ENCODE assay signal across 9 cellular contexts in the genomic region with DNA sequence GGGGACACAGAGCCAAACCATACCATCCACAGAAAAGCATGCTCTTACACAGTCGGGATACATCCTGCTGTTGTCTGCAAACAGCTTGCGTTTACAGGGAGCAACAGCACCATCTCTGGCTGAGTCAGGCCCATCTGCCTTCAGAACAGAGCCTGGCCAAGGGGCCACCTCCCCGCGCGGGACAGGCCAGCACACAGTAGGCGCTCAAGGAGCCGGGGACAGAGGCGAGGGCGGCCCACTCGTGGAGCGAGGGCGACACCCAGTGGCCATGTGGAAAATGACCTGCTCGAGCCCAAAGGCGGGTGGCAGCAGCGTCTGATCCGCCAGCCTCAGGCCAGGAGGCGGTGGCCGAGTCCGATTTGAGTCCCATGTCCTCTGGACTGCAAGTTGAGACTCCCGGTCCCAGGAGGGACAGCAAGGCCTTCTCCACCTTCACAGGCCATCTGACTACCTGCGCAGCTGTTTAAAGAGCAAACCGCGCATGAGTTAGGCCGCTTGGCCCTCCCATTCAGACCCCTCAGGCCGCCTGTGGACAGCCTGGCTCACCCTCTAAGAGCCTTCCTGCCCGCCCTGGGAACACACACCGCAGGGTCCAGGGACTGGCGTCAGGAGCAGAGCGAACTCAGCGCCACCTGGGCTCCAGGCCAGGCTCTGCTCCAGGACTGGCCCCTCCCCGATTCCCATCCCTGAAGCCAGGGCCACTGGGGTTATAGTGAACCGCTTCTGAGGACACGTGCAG. TPM values are rescaled to one million over a fixed set of nuclear protein-coding genes. Genes with fewer than 3 reads are reported as not detected.
DNase-seq lines count a peak whose midpoint lies in the region; ATAC-seq and TF ChIP-seq lines count a peak whose summit lies in the region.
"Had no signal": no experiment of that assay in that cellular context is flagged by ENCODE, and none has a peak within 500 bp of the region (broad histone marks: within the 10 kb centered on the region; RNA-seq: fewer than 3 reads in every experiment).

No MANE protein-coding gene starts in this region.

- POLR2A ChIA-PET in BJ (lab: Charles Lee): no interaction called here
- POLR2A ChIA-PET in Panc1 (lab: Charles Lee): interaction anchor here (0.6 kb wide), 1 partner anchor 39 kb away, joined by 10 read pairs; no protein-coding TSS in a partner anchor

- peak overlapping the region; percentile 57 for H3K27ac ChIP-seq in Panc1 (ENCODE audit: low read length)
- no peak overlapping the region for H3K27ac ChIP-seq in stomach smooth muscle (ENCODE audit: low read length)
- H3K27ac ChIP-seq: SK-N-MC had no signal

- no peak overlapping the region for H3K27ac Mint-ChIP-seq in activated T-helper 2 cell treated with anti-CD3 and anti-CD28 coated beads, Interferon-gamma antibody, Interleukin-2, Interleukin-4, amounts not matched to agents 10 μg/mL and 5 μg/mL and 100 μg/mL, durations not matched to agents 14 hours and 24 hours and 36 hours
- H3K27ac Mint-ChIP-seq in neural crest cell (ENCODE audit: unreplicated experiment): no peak overlapping the region

- H3K4me1 ChIP-seq in Panc1 (ENCODE audit: control insufficient read depth, insufficient read depth, low read length) (0 out of 2 replicates have a peak, but pooled peaks cover 2% of the 10 kb centered on the region), stomach smooth muscle (ENCODE audit: control insufficient read depth, insufficient read depth, low read length) (peaks cover 12% of the 10 kb centered on the region)

- H3K36me3 Mint-ChIP-seq in activated T-helper 2 cell treated with anti-CD3 and anti-CD28 coated beads, Interferon-gamma antibody, Interleukin-2, Interleukin-4, amounts not matched to agents 10 μg/mL and 5 μg/mL and 100 μg/mL, durations not matched to agents 14 hours and 24 hours and 36 hours (ENCODE audit: low read depth): no peaks in the 10 kb centered on the region
- no peaks in the 10 kb centered on the region for H3K36me3 Mint-ChIP-seq in neural crest cell (ENCODE audit: low read depth)

- no peaks in the 10 kb centered on the region for H3K9me3 Mint-ChIP-seq in activated T-helper 2 cell treated with anti-CD3 and anti-CD28 coated beads, Interferon-gamma antibody, Interleukin-2, Interleukin-4, amounts not matched to agents 10 μg/mL and 5 μg/mL and 100 μg/mL, durations not matched to agents 14 hours and 24 hours and 36 hours
- no peaks in the 10 kb centered on the region for H3K9me3 Mint-ChIP-seq in neural crest cell

- peaks cover 1% of the 10 kb centered on the region for H3K27me3 Mint-ChIP-seq in activated T-helper 2 cell treated with anti-CD3 and anti-CD28 coated beads, Interferon-gamma antibody, Interleukin-2, Interleukin-4, amounts not matched to agents 10 μg/mL and 5 μg/mL and 100 μg/mL, durations not matched to agents 14 hours and 24 hours and 36 hours (ENCODE audit: low read depth)
- H3K27me3 Mint-ChIP-seq in neural crest cell (ENCODE audit: low read depth): peaks cover 14% of the 10 kb centered on the region

- peak overlapping the region; percentile 21 to 32 for H3K9ac ChIP-seq in stomach smooth muscle (ENCODE audit: low read length in 2 of 2)

- no TSS peak for BruUV-seq in Panc1 (replicated peaks; lab: Mats Ljungman, UMichigan)

- DNase-seq in BJ (ENCODE audit: low read depth) (no peak), Panc1 (ENCODE audit: low read depth, low spot score) (peak; percentile 27), fibroblast of villous mesenchyme (ENCODE audit: low read depth) (peak; percentile 42), neural crest cell (ENCODE audit: low read depth, low spot score) (peak; percentile 72)
- DNase-seq in activated T-helper 2 cell treated with anti-CD3 and anti-CD28 coated beads, Interferon-gamma antibody, Interleukin-2, Interleukin-4, amounts not matched to agents 10 μg/mL and 5 μg/mL and 100 μg/mL, durations not matched to agents 14 hours and 24 hours and 36 hours (ENCODE audit: low spot score): peak; percentile 50

- intact Hi-C loops in Panc1 (cut with micrococcal nuclease; ENCODE audit: unreplicated experiment): loop anchor here (2.0 to 5.0 kb wide), 3 partner anchors 506 to 1343 kb away; a partner anchor contains a TSS
- intact Hi-C loops in activated T-helper 2 cell treated with anti-CD3 and anti-CD28 coated beads, Interferon-gamma antibody, Interleukin-2, Interleukin-4, amounts not matched to agents 10 μg/mL and 5 μg/mL and 100 μg/mL, durations not matched to agents 14 hours and 24 hours and 36 hours (cut with micrococcal nuclease): loop anchor here (1.0 to 5.0 kb wide), 5 partner anchors 96 to 1428 kb away; no protein-coding TSS in a partner anchor

- peak; percentile 59 for ATAC-seq in GM19025 (IDR thresholded peaks at IDR 0.05; ENCODE audit: low read depth, unreplicated experiment)
- ATAC-seq in HG03159 (IDR thresholded peaks at IDR 0.05; ENCODE audit: unreplicated experiment): peak; percentile 72
- ATAC-seq in Panc1: peak; percentile 92

- H3K9me3 ChIP-seq in Panc1 (ENCODE audit: control insufficient read depth, insufficient read depth, low read depth, low read length) (no peaks in the 10 kb centered on the region), stomach smooth muscle (ENCODE audit: control insufficient read depth in 2 of 2, low read length in 2 of 2) (no peaks in the 10 kb centered on the region)

- CTCF ChIA-PET in BJ (lab: Yijun Ruan, JAX): interaction anchor here (0.6 to 4.3 kb wide), 33 partner anchors 8 to 1476 kb away, joined by 3 to 35 read pairs (median 4); no protein-coding TSS in a partner anchor
- CTCF ChIA-PET in Panc1 (lab: Charles Lee): interaction anchor here (0.6 to 1.0 kb wide), 2 partner anchors 37 to 505 kb away, joined by 3 to 4 read pairs; a partner anchor contains a TSS

- in situ Hi-C loops in Panc1 (cut with HindIII; ENCODE audit: low pct_unique_long_range_greater_than_20kb, low sequenced_read_pairs): no loop called here

- no peaks in the 10 kb centered on the region for H3K36me3 ChIP-seq in BJ (ENCODE audit: control insufficient read depth, insufficient read depth, low read length)
- H3K36me3 ChIP-seq in Panc1 (ENCODE audit: control insufficient read depth, insufficient read depth, low read length): no peaks in the 10 kb centered on the region
- no peaks in the 10 kb centered on the region for H3K36me3 ChIP-seq in stomach smooth muscle (ENCODE audit: control insufficient read depth in 2 of 2, insufficient read depth in 2 of 2, low read length in 2 of 2)

- H3K4me1 Mint-ChIP-seq in activated T-helper 2 cell treated with anti-CD3 and anti-CD28 coated beads, Interferon-gamma antibody, Interleukin-2, Interleukin-4, amounts not matched to agents 10 μg/mL and 5 μg/mL and 100 μg/mL, durations not matched to agents 14 hours and 24 hours and 36 hours (ENCODE audit: low read depth): peaks cover 13% of the 10 kb centered on the region
- peaks cover 10% of the 10 kb centered on the region for H3K4me1 Mint-ChIP-seq in neural crest cell

- H3K27me3 ChIP-seq in BJ (ENCODE audit: control insufficient read depth, insufficient read depth, low read length) (no peaks in the 10 kb centered on the region), Panc1 (ENCODE audit: control insufficient read depth, insufficient read depth, low read length) (no peaks in the 10 kb centered on the region), stomach smooth muscle (ENCODE audit: control insufficient read depth in 1 of 2, insufficient read depth in 2 of 2, low read length in 2 of 2) (peaks cover 2 to 5% of the 10 kb centered on the region in 2 donors)

- H3K4me3 ChIP-seq in BJ (ENCODE audit: low read depth, low read length): no peak overlapping the region
- peak overlapping the region in 1 of 2 experiments; percentile 43; a peak in 2 of 4 replicates for H3K4me3 ChIP-seq in Panc1 (ENCODE audit: low read depth in 2 of 2, low read length in 2 of 2)
- no peak overlapping the region for H3K4me3 ChIP-seq in fibroblast of villous mesenchyme (ENCODE audit: low read depth, low read length)
- H3K4me3 ChIP-seq in stomach smooth muscle (ENCODE audit: low read length in 2 of 2): peak overlapping the region in 1 of 2 donors; percentile 52
- H3K4me3 ChIP-seq: SK-N-MC had no signal

- peak; percentile 88 for TF ChIP-seq CTCF in BJ (IDR thresholded peaks at IDR 0.05; ENCODE audit: insufficient read depth, low read depth, low read length)
- TF ChIP-seq CTCF in Panc1 (IDR thresholded peaks at IDR 0.05): peak; percentile 95
- peak; percentile 84 for TF ChIP-seq CTCF in fibroblast of villous mesenchyme (IDR thresholded peaks at IDR 0.05; ENCODE audit: insufficient read depth, low read depth, low read length)
- TF ChIP-seq CTCF in neural crest cell (conservative IDR thresholded peaks at IDR 0.05): peak; percentile 99

- no peak overlapping the region for H3K4me3 Mint-ChIP-seq in activated T-helper 2 cell treated with anti-CD3 and anti-CD28 coated beads, Interferon-gamma antibody, Interleukin-2, Interleukin-4, amounts not matched to agents 10 μg/mL and 5 μg/mL and 100 μg/mL, durations not matched to agents 14 hours and 24 hours and 36 hours (ENCODE audit: low read depth)
- no peak overlapping the region for H3K4me3 Mint-ChIP-seq in neural crest cell

RNA-seq across cellular contexts. Expression of a gene that starts 38.3 kb away (rescaled TPM):
- polyA plus RNA-seq in BJ (2011; rRNA removed): 3.6 and 3.9 TPM in 2 replicates
- 2.4 and 3.8 TPM in 2 replicates for polyA minus RNA-seq in BJ (2011; rRNA and poly(A)+ RNA removed)
- 12.7 TPM for total RNA-seq in Panc1 (2021; ENCODE audit: unreplicated experiment)
- 3.0 TPM for polyA plus RNA-seq in Panc1 (2012; ENCODE audit: insufficient read length)
- total RNA-seq in activated T-helper 2 cell treated with anti-CD3 and anti-CD28 coated beads, Interferon-gamma antibody, Interleukin-2, Interleukin-4, amounts not matched to agents 10 μg/mL and 5 μg/mL and 100 μg/mL, durations not matched to agents 14 hours and 24 hours and 36 hours: 14.8 TPM in 2 replicates
- 8.1 and 9.9 TPM in 2 replicates for total RNA-seq in fibroblast of villous mesenchyme
- total RNA-seq in neural crest cell: 13.1 and 13.5 TPM in 2 replicates
